ENCODE assay signal across 25 cellular contexts in genomic region chr12:101691697-101692096, GRCh38. TPM values are rescaled to one million over a fixed set of nuclear protein-coding genes. Genes with fewer than 3 reads are reported as not detected.
DNase-seq lines count a peak whose midpoint lies in the region; ATAC-seq, FAIRE-seq and TF ChIP-seq lines count a peak whose summit lies in the region.
"Had no signal": no experiment of that assay in that cellular context is flagged by ENCODE, and none has a peak within 500 bp of the region (broad histone marks: within the 10 kb centered on the region; RNA-seq: fewer than 3 reads in every experiment).

No MANE protein-coding gene starts in this region.

- ATAC-seq in body of pancreas (no peak), HG03439 (IDR thresholded peaks at IDR 0.05; ENCODE audit: unreplicated experiment) (no peak)

- peak overlapping the region in 1 of 2 donors; percentile 7 for H3K9ac ChIP-seq in mucosa of rectum (ENCODE audit: low read depth in 1 of 2, low read length in 2 of 2)
- H3K9ac ChIP-seq: KMS-11 had no signal

- WGBS in body of pancreas, 2 donors: 97 to 100% methylated on average over 1 of the region's 1 CpG

- H3K4me1 ChIP-seq in mucosa of rectum (ENCODE audit: control insufficient read depth in 2 of 2, insufficient read depth in 2 of 2, low read length in 2 of 2) (peaks cover 16 to 27% of the 10 kb centered on the region in 2 donors), body of pancreas (peaks cover 6% of the 10 kb centered on the region)
- H3K4me1 ChIP-seq: BE2C had no signal

- H3K36me3 ChIP-seq in mucosa of rectum (ENCODE audit: control insufficient read depth in 2 of 2, insufficient read depth in 2 of 2, low read length in 2 of 2) (no peaks in the 10 kb centered on the region), body of pancreas (replicated peaks in 1 of 2; ENCODE audit: insufficient read depth in 1 of 2, low read depth in 2 of 2) (no peaks in the 10 kb centered on the region)
- H3K36me3 ChIP-seq: BE2C had no signal

- TF ChIP-seq CTCF in body of pancreas (IDR thresholded peaks at IDR 0.05): no peak

- no peak for TF ChIP-seq POLR2A in body of pancreas (IDR thresholded peaks at IDR 0.05)

- H3K9me3 ChIP-seq in mucosa of rectum (ENCODE audit: control insufficient read depth in 2 of 2, low read length in 2 of 2) (no peaks in the 10 kb centered on the region), body of pancreas (no peaks in the 10 kb centered on the region)
- H3K9me3 ChIP-seq: BE2C had no signal

- no peak for FAIRE-seq in RCC 7860 (lab: Jason Lieb, UNC)
- FAIRE-seq: GM19239, HTR-8/SVneo had no signal

- DNase-seq in HuH-7.5 (ENCODE audit: low spot score): peak; percentile 29
- DNase-seq in foreskin melanocyte: peak; percentile 51
- no peak for DNase-seq in body of pancreas
- no peak for DNase-seq in Ammon's horn (ENCODE audit: low spot score)
- no peak for DNase-seq in RCC 7860 (ENCODE audit: low spot score)
- DNase-seq: BE2C, DMS53, H7, IMR-90, NCI-H1048, NCI-H1417, NCI-H1694, NCI-H2029 treated with DMSO at 0.1 percent for 48 hours, NCI-H446 treated with DMSO at 0.1 percent for 48 hours, NCI-H526, SHP77 treated with DMSO at 0.1 percent for 48 hours, T-helper 1 cell had no signal

- peak overlapping the region; percentile 13 to 57 for H3K27ac ChIP-seq in mucosa of rectum (ENCODE audit: low read depth in 2 of 2, low read length in 2 of 2)
- H3K27ac ChIP-seq in body of pancreas: no peak overlapping the region
- H3K27ac ChIP-seq: KMS-11, RWPE1 had no signal

- H3K27me3 ChIP-seq in mucosa of rectum (ENCODE audit: control insufficient read depth in 2 of 2, insufficient read depth in 2 of 2, low read length in 2 of 2): no peaks in the 10 kb centered on the region
- H3K27me3 ChIP-seq in body of pancreas: no peaks in the 10 kb centered on the region
- H3K27me3 ChIP-seq: BE2C had no signal

- H3K4me3 ChIP-seq in mucosa of rectum (ENCODE audit: low read length in 2 of 2): no peak overlapping the region
- H3K4me3 ChIP-seq in body of pancreas: no peak overlapping the region

- intact Hi-C loops in body of pancreas (cut with DNase I): no loop called here

RNA-seq across cellular contexts. Expression of gene CHPT1, which starts 5.7 kb away (rescaled TPM):
- total RNA-seq in body of pancreas: 10 to 100 TPM; 62.0 to 74.2 TPM

RNA-seq across cellular contexts. Expression of gene SYCP3, which starts 47.6 kb away (rescaled TPM):
- total RNA-seq in body of pancreas: under 1 TPM in 1 of 2 donors, not detected in 1; 0.26 TPM
- total RNA-seq: Daoy, G401, H7, IMR-90 had no signal

Comparison
In these comparisons a context has a peak if more than half of its experiments do, and no peak if none do; other contexts are left out.
1. DNase-seq: peak in HuH-7.5 (single experiment) and foreskin melanocyte (single experiment); none in body of pancreas (0 of 4), Ammon's horn (single experiment) and RCC 7860 (single experiment).
2. H3K27ac ChIP-seq: peak in mucosa of rectum (2 of 2); none in body of pancreas (0 of 4).